ENCODE assay signal across 12 cellular contexts in the genomic region with DNA sequence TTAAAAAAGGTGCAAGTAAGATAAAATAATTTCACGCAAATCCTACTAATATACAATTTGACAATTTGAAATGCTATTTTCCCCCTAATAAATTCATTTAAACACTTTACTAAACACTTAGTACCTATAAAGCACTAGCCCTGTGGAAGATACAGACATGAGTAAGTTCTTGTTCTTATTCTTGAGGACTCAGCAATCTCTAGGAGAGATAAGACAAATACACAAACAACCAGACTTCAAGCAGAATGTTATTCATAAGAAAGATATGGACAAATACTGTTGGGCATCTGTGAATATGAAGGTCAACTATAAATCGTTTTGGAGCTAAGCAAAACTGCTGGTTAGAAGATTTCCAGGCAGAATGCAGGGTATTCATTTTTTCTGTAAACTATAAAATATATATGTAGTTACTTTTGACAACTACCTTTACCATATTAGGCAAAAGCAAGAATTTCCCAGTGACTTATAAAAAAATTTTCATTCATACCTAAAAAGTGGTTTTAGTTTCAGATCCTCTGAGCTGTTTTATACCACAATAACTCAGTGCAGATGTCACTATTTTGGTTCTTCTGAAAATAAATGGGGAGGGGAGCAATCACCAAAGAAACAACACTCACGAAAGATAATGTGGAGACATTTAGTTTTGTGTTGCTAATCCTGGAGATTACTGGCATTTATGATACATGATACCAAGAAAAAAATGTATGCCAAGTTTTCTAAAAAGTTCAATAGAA. TPM values are rescaled to one million over a fixed set of nuclear protein-coding genes. Genes with fewer than 3 reads are reported as not detected.
DNase-seq lines count a peak whose midpoint lies in the region; ATAC-seq, FAIRE-seq and TF ChIP-seq lines count a peak whose summit lies in the region.
"Had no signal": no experiment of that assay in that cellular context is flagged by ENCODE, and none has a peak within 500 bp of the region (broad histone marks: within the 10 kb centered on the region; RNA-seq: fewer than 3 reads in every experiment).

No MANE protein-coding gene starts in this region.

- H3K27me3 Mint-ChIP-seq in activated T-cell treated with anti-CD3 and anti-CD28 coated beads, Interleukin-2, amount 50 U/mL, for 4 hours (ENCODE audit: low read depth), result no peaks in the 10 kb centered on the region
- H3K27me3 Mint-ChIP-seq in CD8-positive, alpha-beta T cell (ENCODE audit: low read depth), result no peaks in the 10 kb centered on the region
- H3K27me3 Mint-ChIP-seq in nephron progenitor cell (ENCODE audit: low read depth, poor library complexity), result peaks cover 2% of the 10 kb centered on the region

- no peak for FAIRE-seq in kidney (lab: Jason Lieb, UNC)

- peaks cover 2% of the 10 kb centered on the region for H3K36me3 Mint-ChIP-seq in activated T-cell treated with anti-CD3 and anti-CD28 coated beads, Interleukin-2, amount 50 U/mL, for 4 hours (ENCODE audit: insufficient read depth)
- H3K36me3 Mint-ChIP-seq in CD8-positive, alpha-beta T cell, result peaks cover 8% of the 10 kb centered on the region
- H3K36me3 Mint-ChIP-seq in nephron progenitor cell (ENCODE audit: low read depth), result peaks cover 14% of the 10 kb centered on the region

- no peaks in the 10 kb centered on the region for H3K9me3 Mint-ChIP-seq in activated T-cell treated with anti-CD3 and anti-CD28 coated beads, Interleukin-2, amount 50 U/mL, for 4 hours
- H3K9me3 Mint-ChIP-seq in CD8-positive, alpha-beta T cell, result no peaks in the 10 kb centered on the region
- H3K9me3 Mint-ChIP-seq in nephron progenitor cell, result no peaks in the 10 kb centered on the region

- CTCF ChIA-PET in CD8-positive, alpha-beta T cell (lab: Charles Lee), result no interaction called here

- H3K4me1 ChIP-seq in CD8-positive, alpha-beta T cell (ENCODE audit: insufficient read depth, low read length), result peaks cover 11% of the 10 kb centered on the region
- H3K4me1 ChIP-seq in kidney (ENCODE audit: control insufficient read depth in 1 of 2, insufficient read depth in 1 of 2, low read depth in 1 of 2, low read length in 2 of 2), result no peaks in the 10 kb centered on the region

- H3K36me3 ChIP-seq in CD8-positive, alpha-beta T cell (ENCODE audit: insufficient read depth, low read length), result no peaks in the 10 kb centered on the region
- H3K36me3 ChIP-seq in kidney (ENCODE audit: control insufficient read depth in 1 of 2, insufficient read depth in 2 of 2, low read length in 2 of 2), result no peaks in the 10 kb centered on the region
- H3K36me3 ChIP-seq: transverse colon had no signal

- POLR2A ChIA-PET in CD8-positive, alpha-beta T cell (lab: Charles Lee), result no interaction called here

- no peaks in the 10 kb centered on the region for H3K27me3 ChIP-seq in CD8-positive, alpha-beta T cell (ENCODE audit: insufficient read depth, low read length)
- H3K27me3 ChIP-seq: heart right ventricle, transverse colon had no signal

- no peak overlapping the region for H3K4me3 Mint-ChIP-seq in activated T-cell treated with anti-CD3 and anti-CD28 coated beads, Interleukin-2, amount 50 U/mL, for 4 hours
- no peak overlapping the region for H3K4me3 Mint-ChIP-seq in CD8-positive, alpha-beta T cell
- no peak overlapping the region for H3K4me3 Mint-ChIP-seq in nephron progenitor cell

- peaks cover 53% of the 10 kb centered on the region for H3K4me1 Mint-ChIP-seq in activated T-cell treated with anti-CD3 and anti-CD28 coated beads, Interleukin-2, amount 50 U/mL, for 4 hours (ENCODE audit: low read depth)
- H3K4me1 Mint-ChIP-seq in CD8-positive, alpha-beta T cell (ENCODE audit: low read depth), result peaks cover 57% of the 10 kb centered on the region
- peaks cover 24% of the 10 kb centered on the region for H3K4me1 Mint-ChIP-seq in nephron progenitor cell

- intact Hi-C loops in CD8-positive, alpha-beta T cell (cut with DNase I, micrococcal nuclease), result loop anchor here in 1 of 2 experiments (5.0 kb wide), 2 partner anchors 798 to 827 kb away; no protein-coding TSS in a partner anchor
- intact Hi-C loops in kidney (cut with DNase I), result no loop called here

- no peak overlapping the region for H3K9ac ChIP-seq in kidney (ENCODE audit: low read length in 2 of 2)

- H3K27ac Mint-ChIP-seq in CD8-positive, alpha-beta T cell, result no peak overlapping the region
- no peak overlapping the region for H3K27ac Mint-ChIP-seq in nephron progenitor cell

- ATAC-seq in activated T-cell treated with anti-CD3 and anti-CD28 coated beads, Interleukin-2, amount 50 U/mL, for 4 hours, result peak; percentile 23 to 30
- peak; percentile 29 for ATAC-seq in HG02763 (IDR thresholded peaks at IDR 0.05; ENCODE audit: unreplicated experiment)
- ATAC-seq in CD8-positive, alpha-beta T cell, result no peak
- ATAC-seq: heart right ventricle had no signal

- H3K9me3 ChIP-seq in CD8-positive, alpha-beta T cell (ENCODE audit: low read length), result no peaks in the 10 kb centered on the region
- H3K9me3 ChIP-seq in kidney (ENCODE audit: control insufficient read depth in 1 of 2, low read length in 2 of 2), result no peaks in the 10 kb centered on the region
- H3K9me3 ChIP-seq: heart right ventricle, transverse colon had no signal

- TF ChIP-seq CTCF in CD8-positive, alpha-beta T cell (IDR thresholded peaks at IDR 0.05), result no peak
- TF ChIP-seq CTCF in nephron progenitor cell (IDR thresholded peaks at IDR 0.05) (no peak), kidney (IDR thresholded peaks at IDR 0.05; ENCODE audit: borderline replicate concordance, extremely low read depth, insufficient read depth) (no peak)

- no peak for DNase-seq in activated T-cell treated with anti-CD3 and anti-CD28 coated beads, Interleukin-2, amount 50 U/mL, for 4 hours
- DNase-seq in activated T-cell treated with anti-CD3 and anti-CD28 coated beads, Interleukin-2, amount 50 U/mL, for 48 hours, result no peak
- DNase-seq in MV-4-11 (lab: John Stamatoyannopoulos, UW), result peak; percentile 55
- no peak for DNase-seq in CD8-positive, alpha-beta T cell
- DNase-seq in nephron progenitor cell, result no peak
- DNase-seq in kidney, result no peak
- DNase-seq in NCI-H146 treated with DMSO at 0.1 percent for 48 hours (lab: John Stamatoyannopoulos, UW; ENCODE audit: unreplicated experiment), result no peak
- DNase-seq: heart right ventricle, NCI-H226, transverse colon had no signal

- H3K27ac ChIP-seq in CD8-positive, alpha-beta T cell (ENCODE audit: low read depth, low read length), result no peak overlapping the region
- H3K27ac ChIP-seq in kidney (ENCODE audit: low read depth in 2 of 2, low read length in 2 of 2), result no peak overlapping the region
- H3K27ac ChIP-seq: coronary artery, heart right ventricle, transverse colon had no signal

- H3K4me3 ChIP-seq in CD8-positive, alpha-beta T cell (ENCODE audit: low read depth, low read length), result no peak overlapping the region
- H3K4me3 ChIP-seq in kidney (ENCODE audit: low read length in 2 of 2), result no peak overlapping the region
- H3K4me3 ChIP-seq: coronary artery, heart right ventricle, transverse colon had no signal

RNA-seq across cellular contexts. Expression of gene VPS41, which starts 3.8 kb away (rescaled TPM):
- 10 to 100 TPM; 46.2 to 49.2 (median 47.1) TPM for total RNA-seq in activated T-cell treated with anti-CD3 and anti-CD28 coated beads, Interleukin-2, amount 50 U/mL, for 4 hours
- total RNA-seq in CD8-positive, alpha-beta T cell, result 10 to 100 TPM; 16.3 to 23.0 TPM
- total RNA-seq in kidney, result 94.0 TPM
- 21.8 TPM for polyA plus RNA-seq in kidney (ENCODE audit: insufficient read depth, low read depth, low replicate concordance)
